Comparison of ENCODE assay signal across 1 cellular context in genomic region chr15:75723847-75724660, GRCh38.
TF ChIP-seq lines count a peak whose summit lies in the region.

No MANE protein-coding gene starts in this region.

TF ChIP-seq in GM23338, 12 proteins besides CTCF, POLR2A, EP300 and RAD21 (continued from another document):
- TF ChIP-seq, protein P1, sequence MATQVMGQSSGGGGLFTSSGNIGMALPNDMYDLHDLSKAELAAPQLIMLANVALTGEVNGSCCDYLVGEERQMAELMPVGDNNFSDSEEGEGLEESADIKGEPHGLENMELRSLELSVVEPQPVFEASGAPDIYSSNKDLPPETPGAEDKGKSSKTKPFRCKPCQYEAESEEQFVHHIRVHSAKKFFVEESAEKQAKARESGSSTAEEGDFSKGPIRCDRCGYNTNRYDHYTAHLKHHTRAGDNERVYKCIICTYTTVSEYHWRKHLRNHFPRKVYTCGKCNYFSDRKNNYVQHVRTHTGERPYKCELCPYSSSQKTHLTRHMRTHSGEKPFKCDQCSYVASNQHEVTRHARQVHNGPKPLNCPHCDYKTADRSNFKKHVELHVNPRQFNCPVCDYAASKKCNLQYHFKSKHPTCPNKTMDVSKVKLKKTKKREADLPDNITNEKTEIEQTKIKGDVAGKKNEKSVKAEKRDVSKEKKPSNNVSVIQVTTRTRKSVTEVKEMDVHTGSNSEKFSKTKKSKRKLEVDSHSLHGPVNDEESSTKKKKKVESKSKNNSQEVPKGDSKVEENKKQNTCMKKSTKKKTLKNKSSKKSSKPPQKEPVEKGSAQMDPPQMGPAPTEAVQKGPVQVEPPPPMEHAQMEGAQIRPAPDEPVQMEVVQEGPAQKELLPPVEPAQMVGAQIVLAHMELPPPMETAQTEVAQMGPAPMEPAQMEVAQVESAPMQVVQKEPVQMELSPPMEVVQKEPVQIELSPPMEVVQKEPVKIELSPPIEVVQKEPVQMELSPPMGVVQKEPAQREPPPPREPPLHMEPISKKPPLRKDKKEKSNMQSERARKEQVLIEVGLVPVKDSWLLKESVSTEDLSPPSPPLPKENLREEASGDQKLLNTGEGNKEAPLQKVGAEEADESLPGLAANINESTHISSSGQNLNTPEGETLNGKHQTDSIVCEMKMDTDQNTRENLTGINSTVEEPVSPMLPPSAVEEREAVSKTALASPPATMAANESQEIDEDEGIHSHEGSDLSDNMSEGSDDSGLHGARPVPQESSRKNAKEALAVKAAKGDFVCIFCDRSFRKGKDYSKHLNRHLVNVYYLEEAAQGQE (IDR thresholded peaks at IDR 0.05; ENCODE audit: unreplicated experiment): no peak
